Comparison of ENCODE assay signal across 2 cellular contexts in the genomic region with DNA sequence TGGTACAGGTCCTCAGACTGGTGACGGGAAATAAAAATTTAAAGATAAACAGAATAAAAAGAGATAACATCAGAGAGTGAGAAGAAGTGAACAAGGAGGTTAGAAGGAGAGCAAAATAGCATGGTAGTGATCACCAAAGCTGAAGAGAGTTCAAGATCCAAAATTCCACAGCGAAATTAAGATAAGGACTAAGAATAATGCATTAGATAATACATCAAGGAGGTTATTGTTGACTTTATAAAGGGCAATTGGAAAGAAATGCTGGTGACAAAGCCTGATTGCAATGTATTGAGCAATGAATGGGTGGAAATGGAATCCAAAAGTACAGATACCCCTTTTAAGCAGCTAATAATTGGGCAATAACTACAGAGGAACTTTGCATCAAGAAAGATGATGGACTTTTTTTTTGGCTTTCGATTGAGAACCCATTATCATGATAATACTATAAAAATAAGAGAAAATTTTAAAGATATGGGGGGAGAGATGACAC.
TF ChIP-seq lines count a peak whose summit lies in the region.

No MANE protein-coding gene starts in this region.

TF ChIP-seq in IMR-90, 13 proteins besides CTCF, POLR2A, EP300 and RAD21:
- TF ChIP-seq USF2 (IDR thresholded peaks at IDR 0.05; ENCODE audit: low read depth, low read length), result no peak
- TF ChIP-seq RCOR1 (IDR thresholded peaks at IDR 0.05; ENCODE audit: insufficient replicate concordance, low read length), result no peak
- TF ChIP-seq MAFK (IDR thresholded peaks at IDR 0.05; ENCODE audit: low read depth, low read length), result no peak
- peak; percentile 80 for TF ChIP-seq CEBPB (IDR thresholded peaks at IDR 0.05; ENCODE audit: low read depth, low read length)
- TF ChIP-seq FOS (IDR thresholded peaks at IDR 0.05; ENCODE audit: low read depth, low read length), result no peak

TF ChIP-seq in HepG2, 621 proteins besides CTCF, POLR2A, EP300 and RAD21:
- no peak for TF ChIP-seq MBNL3 (CRISPR knock-in tag; conservative IDR thresholded peaks at IDR 0.05)
- TF ChIP-seq, protein P1, sequence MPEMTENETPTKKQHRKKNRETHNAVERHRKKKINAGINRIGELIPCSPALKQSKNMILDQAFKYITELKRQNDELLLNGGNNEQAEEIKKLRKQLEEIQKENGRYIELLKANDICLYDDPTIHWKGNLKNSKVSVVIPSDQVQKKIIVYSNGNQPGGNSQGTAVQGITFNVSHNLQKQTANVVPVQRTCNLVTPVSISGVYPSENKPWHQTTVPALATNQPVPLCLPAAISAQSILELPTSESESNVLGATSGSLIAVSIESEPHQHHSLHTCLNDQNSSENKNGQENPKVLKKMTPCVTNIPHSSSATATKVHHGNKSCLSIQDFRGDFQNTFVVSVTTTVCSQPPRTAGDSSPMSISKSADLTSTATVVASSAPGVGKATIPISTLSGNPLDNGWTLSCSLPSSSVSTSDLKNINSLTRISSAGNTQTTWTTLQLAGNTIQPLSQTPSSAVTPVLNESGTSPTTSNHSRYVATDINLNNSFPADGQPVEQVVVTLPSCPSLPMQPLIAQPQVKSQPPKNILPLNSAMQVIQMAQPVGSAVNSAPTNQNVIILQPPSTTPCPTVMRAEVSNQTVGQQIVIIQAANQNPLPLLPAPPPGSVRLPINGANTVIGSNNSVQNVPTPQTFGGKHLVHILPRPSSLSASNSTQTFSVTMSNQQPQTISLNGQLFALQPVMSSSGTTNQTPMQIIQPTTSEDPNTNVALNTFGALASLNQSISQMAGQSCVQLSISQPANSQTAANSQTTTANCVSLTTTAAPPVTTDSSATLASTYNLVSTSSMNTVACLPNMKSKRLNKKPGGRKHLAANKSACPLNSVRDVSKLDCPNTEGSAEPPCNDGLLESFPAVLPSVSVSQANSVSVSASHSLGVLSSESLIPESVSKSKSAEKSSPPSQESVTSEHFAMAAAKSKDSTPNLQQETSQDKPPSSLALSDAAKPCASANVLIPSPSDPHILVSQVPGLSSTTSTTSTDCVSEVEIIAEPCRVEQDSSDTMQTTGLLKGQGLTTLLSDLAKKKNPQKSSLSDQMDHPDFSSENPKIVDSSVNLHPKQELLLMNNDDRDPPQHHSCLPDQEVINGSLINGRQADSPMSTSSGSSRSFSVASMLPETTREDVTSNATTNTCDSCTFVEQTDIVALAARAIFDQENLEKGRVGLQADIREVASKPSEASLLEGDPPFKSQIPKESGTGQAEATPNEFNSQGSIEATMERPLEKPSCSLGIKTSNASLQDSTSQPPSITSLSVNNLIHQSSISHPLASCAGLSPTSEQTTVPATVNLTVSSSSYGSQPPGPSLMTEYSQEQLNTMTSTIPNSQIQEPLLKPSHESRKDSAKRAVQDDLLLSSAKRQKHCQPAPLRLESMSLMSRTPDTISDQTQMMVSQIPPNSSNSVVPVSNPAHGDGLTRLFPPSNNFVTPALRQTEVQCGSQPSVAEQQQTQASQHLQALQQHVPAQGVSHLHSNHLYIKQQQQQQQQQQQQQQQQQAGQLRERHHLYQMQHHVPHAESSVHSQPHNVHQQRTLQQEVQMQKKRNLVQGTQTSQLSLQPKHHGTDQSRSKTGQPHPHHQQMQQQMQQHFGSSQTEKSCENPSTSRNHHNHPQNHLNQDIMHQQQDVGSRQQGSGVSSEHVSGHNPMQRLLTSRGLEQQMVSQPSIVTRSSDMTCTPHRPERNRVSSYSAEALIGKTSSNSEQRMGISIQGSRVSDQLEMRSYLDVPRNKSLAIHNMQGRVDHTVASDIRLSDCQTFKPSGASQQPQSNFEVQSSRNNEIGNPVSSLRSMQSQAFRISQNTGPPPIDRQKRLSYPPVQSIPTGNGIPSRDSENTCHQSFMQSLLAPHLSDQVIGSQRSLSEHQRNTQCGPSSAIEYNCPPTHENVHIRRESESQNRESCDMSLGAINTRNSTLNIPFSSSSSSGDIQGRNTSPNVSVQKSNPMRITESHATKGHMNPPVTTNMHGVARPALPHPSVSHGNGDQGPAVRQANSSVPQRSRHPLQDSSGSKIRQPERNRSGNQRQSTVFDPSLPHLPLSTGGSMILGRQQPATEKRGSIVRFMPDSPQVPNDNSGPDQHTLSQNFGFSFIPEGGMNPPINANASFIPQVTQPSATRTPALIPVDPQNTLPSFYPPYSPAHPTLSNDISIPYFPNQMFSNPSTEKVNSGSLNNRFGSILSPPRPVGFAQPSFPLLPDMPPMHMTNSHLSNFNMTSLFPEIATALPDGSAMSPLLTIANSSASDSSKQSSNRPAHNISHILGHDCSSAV (CRISPR knock-in tag; IDR thresholded peaks at IDR 0.05; ENCODE audit: borderline replicate concordance), result no peak
- TF ChIP-seq ZSCAN25 (CRISPR knock-in tag; IDR thresholded peaks at IDR 0.05), result no peak
- TF ChIP-seq MED13 (CRISPR knock-in tag; IDR thresholded peaks at IDR 0.05), result no peak
- TF ChIP-seq, protein P2, sequence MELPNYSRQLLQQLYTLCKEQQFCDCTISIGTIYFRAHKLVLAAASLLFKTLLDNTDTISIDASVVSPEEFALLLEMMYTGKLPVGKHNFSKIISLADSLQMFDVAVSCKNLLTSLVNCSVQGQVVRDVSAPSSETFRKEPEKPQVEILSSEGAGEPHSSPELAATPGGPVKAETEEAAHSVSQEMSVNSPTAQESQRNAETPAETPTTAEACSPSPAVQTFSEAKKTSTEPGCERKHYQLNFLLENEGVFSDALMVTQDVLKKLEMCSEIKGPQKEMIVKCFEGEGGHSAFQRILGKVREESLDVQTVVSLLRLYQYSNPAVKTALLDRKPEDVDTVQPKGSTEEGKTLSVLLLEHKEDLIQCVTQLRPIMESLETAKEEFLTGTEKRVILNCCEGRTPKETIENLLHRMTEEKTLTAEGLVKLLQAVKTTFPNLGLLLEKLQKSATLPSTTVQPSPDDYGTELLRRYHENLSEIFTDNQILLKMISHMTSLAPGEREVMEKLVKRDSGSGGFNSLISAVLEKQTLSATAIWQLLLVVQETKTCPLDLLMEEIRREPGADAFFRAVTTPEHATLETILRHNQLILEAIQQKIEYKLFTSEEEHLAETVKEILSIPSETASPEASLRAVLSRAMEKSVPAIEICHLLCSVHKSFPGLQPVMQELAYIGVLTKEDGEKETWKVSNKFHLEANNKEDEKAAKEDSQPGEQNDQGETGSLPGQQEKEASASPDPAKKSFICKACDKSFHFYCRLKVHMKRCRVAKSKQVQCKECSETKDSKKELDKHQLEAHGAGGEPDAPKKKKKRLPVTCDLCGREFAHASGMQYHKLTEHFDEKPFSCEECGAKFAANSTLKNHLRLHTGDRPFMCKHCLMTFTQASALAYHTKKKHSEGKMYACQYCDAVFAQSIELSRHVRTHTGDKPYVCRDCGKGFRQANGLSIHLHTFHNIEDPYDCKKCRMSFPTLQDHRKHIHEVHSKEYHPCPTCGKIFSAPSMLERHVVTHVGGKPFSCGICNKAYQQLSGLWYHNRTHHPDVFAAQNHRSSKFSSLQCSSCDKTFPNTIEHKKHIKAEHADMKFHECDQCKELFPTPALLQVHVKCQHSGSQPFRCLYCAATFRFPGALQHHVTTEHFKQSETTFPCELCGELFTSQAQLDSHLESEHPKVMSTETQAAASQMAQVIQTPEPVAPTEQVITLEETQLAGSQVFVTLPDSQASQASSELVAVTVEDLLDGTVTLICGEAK (IDR thresholded peaks at IDR 0.05), result no peak
- TF ChIP-seq, protein P2 (CRISPR knock-in tag; IDR thresholded peaks at IDR 0.05), result no peak
- TF ChIP-seq, protein P3, sequence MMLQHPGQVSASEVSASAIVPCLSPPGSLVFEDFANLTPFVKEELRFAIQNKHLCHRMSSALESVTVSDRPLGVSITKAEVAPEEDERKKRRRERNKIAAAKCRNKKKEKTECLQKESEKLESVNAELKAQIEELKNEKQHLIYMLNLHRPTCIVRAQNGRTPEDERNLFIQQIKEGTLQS (CRISPR knock-in tag; IDR thresholded peaks at IDR 0.05), result no peak
- TF ChIP-seq ATF7-NPFF (CRISPR knock-in tag; IDR thresholded peaks at IDR 0.05; ENCODE audit: low read depth), result no peak
- no peak for TF ChIP-seq PHF8 (CRISPR knock-in tag; IDR thresholded peaks at IDR 0.05)
- no peak for TF ChIP-seq NPAS2 (CRISPR knock-in tag; IDR thresholded peaks at IDR 0.05; ENCODE audit: borderline replicate concordance)
- TF ChIP-seq ZSCAN21 (CRISPR knock-in tag; IDR thresholded peaks at IDR 0.05; ENCODE audit: borderline replicate concordance), result no peak
TF ChIP-seq in HepG2: peak in this region for 0.
